13 cellular contexts compared by ENCODE assay signal in the genomic region with DNA sequence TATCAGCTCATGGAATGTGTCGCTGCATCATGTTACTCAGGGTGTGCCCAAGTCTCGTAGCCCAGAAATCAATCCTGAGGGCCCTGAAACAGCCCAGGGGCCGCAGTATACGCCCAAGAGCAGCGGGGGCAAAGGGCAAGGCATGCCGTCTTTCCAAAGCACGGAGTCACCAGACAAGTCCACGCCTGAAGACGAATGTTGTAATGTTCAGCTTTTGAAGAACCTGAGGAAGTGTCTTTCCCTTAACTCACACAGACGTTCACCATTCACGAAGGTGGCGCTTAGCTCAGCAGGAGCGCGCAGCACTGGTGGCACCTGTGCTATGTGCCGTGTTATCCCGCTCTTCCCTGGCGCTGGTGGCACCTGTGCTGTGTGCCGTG. TPM values are rescaled to one million over a fixed set of nuclear protein-coding genes. Genes with fewer than 3 reads are reported as not detected.
DNase-seq lines count a peak whose midpoint lies in the region; ATAC-seq and TF ChIP-seq lines count a peak whose summit lies in the region.
"Had no signal": no experiment of that assay in that cellular context is flagged by ENCODE, and none has a peak within 500 bp of the region (broad histone marks: within the 10 kb centered on the region; RNA-seq: fewer than 3 reads in every experiment).

No MANE protein-coding gene starts in this region.

- H2BK120ac ChIP-seq in H9 (ENCODE audit: low read depth, low read length, poor library complexity, severe bottlenecking), result no peak overlapping the region

- H3K9me3 ChIP-seq in Caco-2 (no peaks in the 10 kb centered on the region), hepatocyte (ENCODE audit: low read depth) (no peaks in the 10 kb centered on the region), heart right ventricle (no peaks in the 10 kb centered on the region), H9 (ENCODE audit: control insufficient read depth, low read depth, low read length) (no peaks in the 10 kb centered on the region)
- H3K9me3 ChIP-seq: esophagus squamous epithelium, tibial nerve had no signal

- no peak overlapping the region for H2BK12ac ChIP-seq in H9 (ENCODE audit: insufficient read length, low read depth, low read length)

- CTCF ChIA-PET in Caco-2 (lab: Charles Lee), result no interaction called here
- CTCF ChIA-PET in activated CD8-positive, alpha-beta T cell treated with anti-CD3 and anti-CD28 coated beads for 36 hours (lab: Charles Lee), result no interaction called here

- H3K4me1 ChIP-seq in Caco-2, result peaks cover 6% of the 10 kb centered on the region; the same call in 1 of the 2 replicates
- peaks cover 10% of the 10 kb centered on the region for H3K4me1 ChIP-seq in hepatocyte (ENCODE audit: insufficient read depth)
- peaks cover 29 to 69% (median 50%) of the 10 kb centered on the region in 9 donors for H3K4me1 ChIP-seq in heart right ventricle
- no peaks in the 10 kb centered on the region for H3K4me1 ChIP-seq in H9 (ENCODE audit: insufficient read depth, low read length)

- H3K4me3 Mint-ChIP-seq in Caco-2 (ENCODE audit: unreplicated experiment), result no peak overlapping the region
- H3K4me3 Mint-ChIP-seq in activated CD8-positive, alpha-beta T cell treated with anti-CD3 and anti-CD28 coated beads for 36 hours, result peak overlapping the region; percentile 55
- no peak overlapping the region for H3K4me3 Mint-ChIP-seq in H9

- no peak overlapping the region for H3T11ph ChIP-seq in H9 (ENCODE audit: low read length)

- H3K79me1 ChIP-seq in H9 (ENCODE audit: insufficient read depth, low read depth, low read length, poor library complexity, severe bottlenecking), result no peaks in the 10 kb centered on the region

- H2AFZ ChIP-seq in hepatocyte (no peak overlapping the region), H9 (ENCODE audit: low read length) (no peak overlapping the region)

- H3K23me2 ChIP-seq in H9 (ENCODE audit: insufficient read length, low read depth, low read length, poor library complexity, severe bottlenecking), result no peaks in the 10 kb centered on the region

- H4K20me1 ChIP-seq in hepatocyte (ENCODE audit: insufficient read depth, poor library complexity, severe bottlenecking), result no peaks in the 10 kb centered on the region
- no peaks in the 10 kb centered on the region for H4K20me1 ChIP-seq in H9 (ENCODE audit: control insufficient read depth, insufficient read depth, insufficient read length)

- no peak overlapping the region for H2BK5ac ChIP-seq in H9 (ENCODE audit: insufficient read length, low read length)

- H3K14ac ChIP-seq in H9 (ENCODE audit: insufficient read depth, low read length), result no peak overlapping the region

- no peak overlapping the region for H3K9ac ChIP-seq in H9 (ENCODE audit: extremely low read depth, insufficient read length, low read length)

- intact Hi-C loops in Caco-2 (cut with micrococcal nuclease; ENCODE audit: unreplicated experiment), result no loop called here
- intact Hi-C loops in activated CD8-positive, alpha-beta T cell treated with anti-CD3 and anti-CD28 coated beads for 36 hours (cut with micrococcal nuclease), result no loop called here
- intact Hi-C loops in posterior vena cava (cut with DNase I), result no loop called here
- intact Hi-C loops in heart right ventricle (cut with DNase I), result no loop called here

- no peak overlapping the region for H4K8ac ChIP-seq in H9 (replicated peaks; ENCODE audit: insufficient read length, low read depth, low read length)

- no peak overlapping the region for H2BK15ac ChIP-seq in H9 (ENCODE audit: low read depth, low read length)

- no peaks in the 10 kb centered on the region for H3K79me2 ChIP-seq in hepatocyte
- H3K79me2 ChIP-seq in H9 (ENCODE audit: insufficient read depth, low read length), result no peaks in the 10 kb centered on the region

- H3K56ac ChIP-seq in H9 (ENCODE audit: insufficient read length, low read depth, low read length), result no peak overlapping the region

- TF ChIP-seq CTCF in Caco-2 (IDR thresholded peaks at IDR 0.05; ENCODE audit: insufficient read depth in 1 of 2, low read depth in 1 of 2, low read length in 1 of 2, severe bottlenecking in 1 of 2, unreplicated experiment in 1 of 2) (no peak), hepatocyte (IDR thresholded peaks at IDR 0.05; ENCODE audit: poor library complexity) (no peak), heart right ventricle (IDR thresholded peaks at IDR 0.05) (no peak), H9 (conservative IDR thresholded peaks at IDR 0.05) (no peak)
- TF ChIP-seq CTCF in activated CD8-positive, alpha-beta T cell treated with anti-CD3 and anti-CD28 coated beads for 36 hours (IDR thresholded peaks at IDR 0.05), result no peak

- H3K23ac ChIP-seq in H9 (ENCODE audit: insufficient read length, low read depth, low read length), result no peak overlapping the region

- 88% methylated on average over 18 of the region's 18 CpGs for WGBS in hepatocyte (ENCODE audit: low lambda C conversion rate, missing lambda C conversion rate)
- WGBS in heart right ventricle, 2 donors, result 93 to 94% methylated on average over 18 of the region's 18 CpGs
- WGBS in H9 (ENCODE audit: extremely low coverage, insufficient read length, low lambda C conversion rate), result no CpG with 5 or more reads among the region's 18 CpGs

- DNase-seq in Caco-2 (no peak), hepatocyte (ENCODE audit: low spot score) (peak; percentile 31), posterior vena cava (ENCODE audit: low spot score) (peak; percentile 73), heart right ventricle (no peak), H9 (no peak)
- no peak for DNase-seq in activated CD8-positive, alpha-beta T cell treated with anti-CD3 and anti-CD28 coated beads for 36 hours
- DNase-seq: esophagus squamous epithelium, NCI-H1694, NCI-H526 had no signal

- H3K9me3 Mint-ChIP-seq in Caco-2 (ENCODE audit: unreplicated experiment) (no peaks in the 10 kb centered on the region), H9 (no peaks in the 10 kb centered on the region)
- no peaks in the 10 kb centered on the region for H3K9me3 Mint-ChIP-seq in activated CD8-positive, alpha-beta T cell treated with anti-CD3 and anti-CD28 coated beads for 36 hours

- H4K91ac ChIP-seq in H9 (ENCODE audit: insufficient read length, low read depth, low read length), result no peak overlapping the region

- no peaks in the 10 kb centered on the region for H3K9me2 ChIP-seq in hepatocyte (replicated peaks; ENCODE audit: insufficient read depth)

- no TSS peak for BruUV-seq in Caco-2 (replicated peaks; lab: Mats Ljungman, UMichigan)

- no peak for ATAC-seq in activated CD8-positive, alpha-beta T cell treated with anti-CD3 and anti-CD28 coated beads for 36 hours
- no peak for ATAC-seq in HG03139 (IDR thresholded peaks at IDR 0.05; ENCODE audit: unreplicated experiment)
- ATAC-seq in HG03521 (IDR thresholded peaks at IDR 0.05; ENCODE audit: unreplicated experiment), result no peak
- no peak for ATAC-seq in heart right ventricle

- no peak overlapping the region for H2BK20ac ChIP-seq in H9 (ENCODE audit: low read depth, low read length, poor library complexity, severe bottlenecking)

- H3K36me3 Mint-ChIP-seq in Caco-2 (ENCODE audit: insufficient read depth, unreplicated experiment), result peaks cover 72% of the 10 kb centered on the region
- peaks cover 74% of the 10 kb centered on the region for H3K36me3 Mint-ChIP-seq in activated CD8-positive, alpha-beta T cell treated with anti-CD3 and anti-CD28 coated beads for 36 hours (ENCODE audit: low read depth)
- peaks cover 12 to 70% (median 45%) of the 10 kb centered on the region in 3 experiments; a peak in 6 of 7 replicates for H3K36me3 Mint-ChIP-seq in H9 (ENCODE audit: insufficient read depth in 1 of 3, low read depth in 3 of 3)

- H3K4me2 ChIP-seq in hepatocyte, result no peak overlapping the region
- no peak overlapping the region for H3K4me2 ChIP-seq in H9 (ENCODE audit: insufficient read depth, insufficient read length, low read length)

- POLR2A ChIA-PET in Caco-2 (lab: Charles Lee), result no interaction called here
- POLR2A ChIA-PET in activated CD8-positive, alpha-beta T cell treated with anti-CD3 and anti-CD28 coated beads for 36 hours (lab: Charles Lee), result interaction anchor here (1.0 to 2.7 kb wide), 3 partner anchors 14 to 563 kb away, joined by 3 to 6 read pairs (median 5); no protein-coding TSS in a partner anchor

- no peak overlapping the region for H4K5ac ChIP-seq in H9 (ENCODE audit: insufficient read length, low read depth, low read length)

- H3K27ac Mint-ChIP-seq in Caco-2 (ENCODE audit: unreplicated experiment) (peak overlapping the region; percentile 81), H9 (no peak overlapping the region; a peak in 1 of 7 replicates)
- H3K27ac Mint-ChIP-seq in activated CD8-positive, alpha-beta T cell treated with anti-CD3 and anti-CD28 coated beads for 36 hours, result peak overlapping the region; percentile 97

- H3K27me3 Mint-ChIP-seq in Caco-2 (ENCODE audit: insufficient read depth, unreplicated experiment), result no peaks in the 10 kb centered on the region
- no peaks in the 10 kb centered on the region for H3K27me3 Mint-ChIP-seq in activated CD8-positive, alpha-beta T cell treated with anti-CD3 and anti-CD28 coated beads for 36 hours
- no peaks in the 10 kb centered on the region for H3K27me3 Mint-ChIP-seq in H9 (ENCODE audit: low read depth)

- H3K4me1 Mint-ChIP-seq in Caco-2 (ENCODE audit: low read depth, unreplicated experiment) (peaks cover 14% of the 10 kb centered on the region), H9 (no peaks in the 10 kb centered on the region)
- H3K4me1 Mint-ChIP-seq in activated CD8-positive, alpha-beta T cell treated with anti-CD3 and anti-CD28 coated beads for 36 hours (ENCODE audit: low read depth), result peaks cover 71% of the 10 kb centered on the region

- H3K36me3 ChIP-seq in Caco-2 (ENCODE audit: control insufficient read depth, insufficient read depth, low read length) (0 out of 2 replicates have a peak, but pooled peaks cover 3% of the 10 kb centered on the region), hepatocyte (replicated peaks; ENCODE audit: insufficient read depth, low read depth) (no peaks in the 10 kb centered on the region), heart right ventricle (peaks cover 0 to 100% (median 38%) of the 10 kb centered on the region in 9 donors)

- no peak overlapping the region for H2AK5ac ChIP-seq in H9 (ENCODE audit: insufficient read length, low read length)

- H3K4me3 ChIP-seq in Caco-2 (ENCODE audit: low read depth, low read length), result no peak overlapping the region
- no peak overlapping the region for H3K4me3 ChIP-seq in hepatocyte
- H3K4me3 ChIP-seq in heart right ventricle, result no peak overlapping the region
- H3K4me3 ChIP-seq: cardiac muscle cell, esophagus squamous epithelium, tibial nerve had no signal

- H3K27ac ChIP-seq in hepatocyte (peak overlapping the region; percentile 69), heart right ventricle (peak overlapping the region in 3 of 10 donors; percentile 71 to 89 (median 88)), H9 (ENCODE audit: insufficient read length, low read depth, low read length) (no peak overlapping the region)
- H3K27ac ChIP-seq: cardiac muscle cell had no signal

- H3K4ac ChIP-seq in H9 (ENCODE audit: low read depth, low read length), result no peak overlapping the region

- H3K27me3 ChIP-seq in Caco-2 (replicated peaks; ENCODE audit: control insufficient read depth, insufficient read depth, low read length) (no peaks in the 10 kb centered on the region), hepatocyte (no peaks in the 10 kb centered on the region), heart right ventricle (no peaks in the 10 kb centered on the region), H9 (ENCODE audit: insufficient read depth, low read length) (no peaks in the 10 kb centered on the region)
- H3K27me3 ChIP-seq: cardiac muscle cell, esophagus squamous epithelium, tibial nerve had no signal

- no peak overlapping the region for H3K18ac ChIP-seq in H9 (ENCODE audit: insufficient read length, low read depth, low read length)

RNA-seq across cellular contexts. Expression of gene PWP2, which starts 18.8 kb away (rescaled TPM):
- total RNA-seq in Caco-2 (2022) (30.6 and 31.8 TPM in 2 replicates), hepatocyte (1.3 and 3.3 TPM in 2 replicates), posterior vena cava (1 to 10 TPM; 4.5 to 5.4 TPM), heart right ventricle (10 to 100 TPM in 1 of 10 donors, 1 to 10 TPM in 8, not detected in 1; 1.0 to 14.8 (median 6.5) TPM), H9 (2021) (6.0 and 6.3 TPM in 2 replicates)
- total RNA-seq in activated CD8-positive, alpha-beta T cell treated with anti-CD3 and anti-CD28 coated beads for 36 hours, result 10 to 100 TPM in 1 of 2 experiments, 1 to 10 TPM in 1; 9.3 to 10.1 TPM
- polyA plus RNA-seq in hepatocyte (0.36 and 1.4 TPM in 2 replicates), heart right ventricle (1 to 10 TPM; 2.3 to 5.4 TPM)

RNA-seq across cellular contexts. Expression of gene GATD3, which starts 45.1 kb away (rescaled TPM):
- total RNA-seq in Caco-2 (2022) (59.7 and 67.8 TPM in 2 replicates), hepatocyte (9.5 and 24.7 TPM in 2 replicates), posterior vena cava (1 to 10 TPM; 6.1 to 8.4 TPM), heart right ventricle (100 to 1,000 TPM in 4 of 10 donors, 10 to 100 TPM in 5, 1 to 10 TPM in 1; 8.2 to 310 (median 20.2) TPM), H9 (2021) (13.2 and 14.1 TPM in 2 replicates)
- total RNA-seq in activated CD8-positive, alpha-beta T cell treated with anti-CD3 and anti-CD28 coated beads for 36 hours, result 10 to 100 TPM; 10.3 to 11.8 TPM
- polyA plus RNA-seq in hepatocyte (4.6 and 7.8 TPM in 2 replicates), heart right ventricle (100 to 1,000 TPM in 1 of 2 donors, 10 to 100 TPM in 1; 15.9 to 116 TPM)

Comparison
In these comparisons a context has a peak if more than half of its experiments do, and no peak if none do; other contexts are left out.
1. DNase-seq: peak in hepatocyte (single experiment) and posterior vena cava (single experiment); none in Caco-2 (0 of 2), activated CD8-positive, alpha-beta T cell treated with anti-CD3 and anti-CD28 coated beads for 36 hours (single experiment), heart right ventricle (0 of 2) and H9 (single experiment).
2. H3K27ac Mint-ChIP-seq: peak in Caco-2 (single experiment) and activated CD8-positive, alpha-beta T cell treated with anti-CD3 and anti-CD28 coated beads for 36 hours (single experiment); none in H9 (0 of 3).